8 cellular contexts compared by ENCODE assay signal in the genomic region with DNA sequence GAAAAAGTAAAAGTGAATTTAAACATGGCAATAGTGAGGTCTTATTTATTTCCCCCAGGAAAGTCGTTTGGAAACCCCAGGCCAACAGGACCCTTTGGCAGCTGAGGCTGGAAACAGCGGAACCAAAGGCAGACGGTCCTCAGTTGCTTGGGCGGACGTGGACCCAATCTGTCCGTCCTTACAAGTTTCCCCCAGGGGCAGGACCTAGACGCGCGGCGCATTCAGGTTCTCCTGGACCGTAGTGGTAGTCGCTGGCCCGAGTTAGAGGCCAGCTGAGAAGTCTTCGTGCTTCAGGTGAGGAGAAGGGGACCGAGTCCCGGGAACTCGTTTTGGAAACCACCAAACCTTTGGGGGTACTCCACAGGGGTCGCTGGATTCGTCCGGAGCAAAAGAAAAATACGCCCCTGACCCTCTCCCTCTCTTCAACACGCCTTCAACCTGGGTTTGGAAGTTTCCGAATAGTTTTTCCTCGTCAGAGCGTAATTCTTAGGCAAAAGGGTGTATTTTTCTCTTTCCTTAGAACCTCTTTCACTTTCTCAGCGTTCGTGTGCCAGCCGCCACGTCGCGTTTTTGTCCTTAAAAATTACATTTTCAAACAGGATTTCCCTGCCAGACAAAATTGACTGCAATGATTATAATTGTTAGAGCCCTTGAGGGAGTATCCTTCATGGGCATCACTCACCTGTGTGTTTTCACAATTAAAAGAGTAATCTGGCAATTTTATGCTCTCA. TPM values are rescaled to one million over a fixed set of nuclear protein-coding genes. Genes with fewer than 3 reads are reported as not detected.
DNase-seq lines count a peak whose midpoint lies in the region; ATAC-seq and TF ChIP-seq lines count a peak whose summit lies in the region.

No MANE protein-coding gene starts in this region.

- H3F3A ChIP-seq in neural cell (ENCODE audit: insufficient read depth, low read length, poor library complexity, severe bottlenecking) = no peaks in the 10 kb centered on the region

- peaks cover 35% of the 10 kb centered on the region for H3K79me2 ChIP-seq in neural cell (replicated peaks; ENCODE audit: insufficient read depth, low read length)

- H3K9me2 ChIP-seq in neural cell (ENCODE audit: insufficient read depth, low read length) = no peaks in the 10 kb centered on the region

- POLR2A ChIA-PET in RWPE1 (lab: Yijun Ruan, JAX; ENCODE audit: low non-redundant PET) = no interaction called here

- H3K4me2 ChIP-seq in neural cell (ENCODE audit: low read length) = no peak overlapping the region

- H3K4me3 ChIP-seq in Jurkat, Clone E6-1 (ENCODE audit: low read length) = peak overlapping the region; percentile 79
- H3K4me3 ChIP-seq in foreskin fibroblast (ENCODE audit: low read depth in 1 of 2, low read length in 2 of 2) (peak overlapping the region; percentile 66 to 85), neural cell (ENCODE audit: low read length) (peak overlapping the region; percentile 69)

- peak; percentile 40 for ATAC-seq in GM21529 (IDR thresholded peaks at IDR 0.05; ENCODE audit: unreplicated experiment)

- TF ChIP-seq CTCF in RWPE1 (conservative IDR thresholded peaks at IDR 0.05; ENCODE audit: low read depth) = no peak
- no peak for TF ChIP-seq CTCF in foreskin fibroblast (IDR thresholded peaks at IDR 0.05; ENCODE audit: low read depth, low read length)
- TF ChIP-seq CTCF in neural cell (IDR thresholded peaks at IDR 0.05; ENCODE audit: poor library complexity, severe bottlenecking) = no peak

- CTCF ChIA-PET in RWPE1 (lab: Yijun Ruan, JAX) = interaction anchor here (0.7 kb wide), 1 partner anchor 90 kb away, joined by 4 read pairs; no protein-coding TSS in a partner anchor

- H2AFZ ChIP-seq in neural cell (ENCODE audit: low read depth, low read length) = no peak overlapping the region

- H3K36me3 ChIP-seq in neural cell (ENCODE audit: insufficient read depth, low read length) = no peaks in the 10 kb centered on the region

- DNase-seq in DMS79 treated with DMSO at 0.1 percent for 48 hours (lab: John Stamatoyannopoulos, UW) (peak; percentile 73), RWPE1 (ENCODE audit: low spot score) (peak; percentile 57), foreskin fibroblast (peak; percentile 63 to 86), substantia nigra (lab: John Stamatoyannopoulos, UW) (peak; percentile 2 to 76 (median 45))
- DNase-seq in Jurkat, Clone E6-1 (ENCODE audit: low read depth, low spot score) = peak; percentile 53
- peak; percentile 45 for DNase-seq in activated effector memory CD4-positive, alpha-beta T cell treated with Interleukin-2 at 50 U/mL for 16 hours

- no peaks in the 10 kb centered on the region for H3K27me3 ChIP-seq in neural cell (ENCODE audit: insufficient read depth, low read depth, low read length)

- no peak for TF ChIP-seq RAD21 in neural cell (conservative IDR thresholded peaks at IDR 0.05)

- H3K27ac ChIP-seq in RWPE1 (peak overlapping the region; percentile 83), neural cell (ENCODE audit: low read length) (no peak overlapping the region), substantia nigra (ENCODE audit: low read depth, low read length, poor library complexity, severe bottlenecking) (peak overlapping the region; percentile 40)

- no peak for TF ChIP-seq EP300 in neural cell (conservative IDR thresholded peaks at IDR 0.05; ENCODE audit: poor library complexity, severe bottlenecking)

- no peak overlapping the region for H3K9ac ChIP-seq in neural cell (ENCODE audit: low read length)

- H3K9me3 ChIP-seq in neural cell (ENCODE audit: low read length) = no peaks in the 10 kb centered on the region

- no peaks in the 10 kb centered on the region for H4K20me1 ChIP-seq in neural cell (ENCODE audit: insufficient read depth)

TF ChIP-seq in neural cell, 6 proteins besides CTCF, POLR2A, EP300 and RAD21:
- TF ChIP-seq MXI1 (conservative IDR thresholded peaks at IDR 0.05; ENCODE audit: poor library complexity, severe bottlenecking) (no peak), EZH2 (IDR thresholded peaks at IDR 0.05; ENCODE audit: borderline replicate concordance, insufficient read depth, low read length, poor library complexity, severe bottlenecking) (no peak), POLR2AphosphoS5 (IDR thresholded peaks at IDR 0.05) (no peak), SMC3 (conservative IDR thresholded peaks at IDR 0.05; ENCODE audit: poor library complexity) (no peak), TAF1 (IDR thresholded peaks at IDR 0.05; ENCODE audit: low read depth) (no peak)
- TF ChIP-seq, protein P1, sequence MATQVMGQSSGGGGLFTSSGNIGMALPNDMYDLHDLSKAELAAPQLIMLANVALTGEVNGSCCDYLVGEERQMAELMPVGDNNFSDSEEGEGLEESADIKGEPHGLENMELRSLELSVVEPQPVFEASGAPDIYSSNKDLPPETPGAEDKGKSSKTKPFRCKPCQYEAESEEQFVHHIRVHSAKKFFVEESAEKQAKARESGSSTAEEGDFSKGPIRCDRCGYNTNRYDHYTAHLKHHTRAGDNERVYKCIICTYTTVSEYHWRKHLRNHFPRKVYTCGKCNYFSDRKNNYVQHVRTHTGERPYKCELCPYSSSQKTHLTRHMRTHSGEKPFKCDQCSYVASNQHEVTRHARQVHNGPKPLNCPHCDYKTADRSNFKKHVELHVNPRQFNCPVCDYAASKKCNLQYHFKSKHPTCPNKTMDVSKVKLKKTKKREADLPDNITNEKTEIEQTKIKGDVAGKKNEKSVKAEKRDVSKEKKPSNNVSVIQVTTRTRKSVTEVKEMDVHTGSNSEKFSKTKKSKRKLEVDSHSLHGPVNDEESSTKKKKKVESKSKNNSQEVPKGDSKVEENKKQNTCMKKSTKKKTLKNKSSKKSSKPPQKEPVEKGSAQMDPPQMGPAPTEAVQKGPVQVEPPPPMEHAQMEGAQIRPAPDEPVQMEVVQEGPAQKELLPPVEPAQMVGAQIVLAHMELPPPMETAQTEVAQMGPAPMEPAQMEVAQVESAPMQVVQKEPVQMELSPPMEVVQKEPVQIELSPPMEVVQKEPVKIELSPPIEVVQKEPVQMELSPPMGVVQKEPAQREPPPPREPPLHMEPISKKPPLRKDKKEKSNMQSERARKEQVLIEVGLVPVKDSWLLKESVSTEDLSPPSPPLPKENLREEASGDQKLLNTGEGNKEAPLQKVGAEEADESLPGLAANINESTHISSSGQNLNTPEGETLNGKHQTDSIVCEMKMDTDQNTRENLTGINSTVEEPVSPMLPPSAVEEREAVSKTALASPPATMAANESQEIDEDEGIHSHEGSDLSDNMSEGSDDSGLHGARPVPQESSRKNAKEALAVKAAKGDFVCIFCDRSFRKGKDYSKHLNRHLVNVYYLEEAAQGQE (IDR thresholded peaks at IDR 0.05; ENCODE audit: borderline replicate concordance) = no peak
TF ChIP-seq in neural cell: peak in this region for 0.

RNA-seq across cellular contexts. Expression of a gene that starts 2.1 kb away (rescaled TPM):
- polyA plus RNA-seq in Jurkat, Clone E6-1 (2012; ENCODE audit: insufficient read depth, insufficient read length) = 7.6 TPM
- polyA plus RNA-seq in neural cell = 6.6 and 10.2 TPM in 2 replicates
- 17.2 and 17.3 TPM in 2 replicates for polyA minus RNA-seq in neural cell

RNA-seq across cellular contexts. Expression of a gene that starts 2.3 kb away (rescaled TPM):
- 17.2 TPM for polyA plus RNA-seq in Jurkat, Clone E6-1 (2012; ENCODE audit: insufficient read depth, insufficient read length)
- 0.48 and 0.83 TPM in 2 replicates for polyA plus RNA-seq in neural cell
- 3.7 and 4.7 TPM in 2 replicates for polyA minus RNA-seq in neural cell
